In genomic region chr1:45979074-45979777, GRCh38 we compare ENCODE assay signal across 11 cellular contexts.
DNase-seq lines count a peak whose midpoint lies in the region; ATAC-seq and FAIRE-seq lines count a peak whose summit lies in the region.
"Had no signal": no experiment of that assay in that cellular context is flagged by ENCODE, and none has a peak within 500 bp of the region (broad histone marks: within the 10 kb centered on the region; RNA-seq: fewer than 3 reads in every experiment).

No MANE protein-coding gene starts in this region.

- ATAC-seq in esophagus mucosa: peak; percentile 59
- no peak for ATAC-seq in GM19395 (IDR thresholded peaks at IDR 0.05; ENCODE audit: unreplicated experiment)
- ATAC-seq: WTC11 had no signal

- 8 to 42% (median 25%) methylated on average over 2 of the region's 2 CpGs for WGBS in small intestine, 3 donors

- FAIRE-seq in small intestine (lab: Jason Lieb, UNC): peak; percentile 33

- DNase-seq in NCI-H1092 (lab: John Stamatoyannopoulos, UW) (peak; percentile 73), NCI-H748 (lab: John Stamatoyannopoulos, UW; ENCODE audit: unreplicated experiment) (peak; percentile 99), small intestine (peak; percentile 95), NCI-H1694 treated with DMSO at 0.1 percent for 48 hours (lab: John Stamatoyannopoulos, UW) (no peak), SK-N-DZ (ENCODE audit: low spot score) (no peak)
- DNase-seq: activated effector memory CD4-positive, alpha-beta T cell treated with Interleukin-2 at 50 U/mL for 16 hours; NK-92 treated with Interleukin-12 subunit alpha and Interleukin-12 subunit beta, amount 100 ng/mL, for 24 hours had no signal

- H3K27me3 ChIP-seq in small intestine (ENCODE audit: control insufficient read depth in 2 of 2, insufficient read depth in 2 of 2, low read length in 2 of 2): no peaks in the 10 kb centered on the region

- H3K9me3 ChIP-seq in small intestine (ENCODE audit: control insufficient read depth, low read depth): no peaks in the 10 kb centered on the region

- H3K4me3 ChIP-seq in small intestine (ENCODE audit: low read depth in 1 of 2, low read length in 2 of 2): peak overlapping the region in 1 of 2 donors; percentile 29

- peak overlapping the region; percentile 58 to 78 for H3K27ac ChIP-seq in small intestine (ENCODE audit: low read depth in 1 of 2, low read length in 1 of 2)
- H3K27ac ChIP-seq: parathyroid adenoma had no signal

- no peaks in the 10 kb centered on the region for H3K36me3 ChIP-seq in small intestine (ENCODE audit: control insufficient read depth in 2 of 2, insufficient read depth in 2 of 2, low read length in 2 of 2)

- peaks cover 3 to 6% of the 10 kb centered on the region in 2 donors for H3K4me1 ChIP-seq in small intestine (ENCODE audit: control insufficient read depth in 2 of 2, insufficient read depth in 1 of 2, low read depth in 1 of 2, low read length in 1 of 2)
- H3K4me1 ChIP-seq: parathyroid adenoma had no signal

Comparison
In these comparisons a context has a peak if more than half of its experiments do, and no peak if none do; other contexts are left out.
1. DNase-seq: peak in NCI-H1092 (single experiment), NCI-H748 (single experiment) and small intestine (single experiment); none in NCI-H1694 treated with DMSO at 0.1 percent for 48 hours (single experiment) and SK-N-DZ (single experiment).